In the genomic region with DNA sequence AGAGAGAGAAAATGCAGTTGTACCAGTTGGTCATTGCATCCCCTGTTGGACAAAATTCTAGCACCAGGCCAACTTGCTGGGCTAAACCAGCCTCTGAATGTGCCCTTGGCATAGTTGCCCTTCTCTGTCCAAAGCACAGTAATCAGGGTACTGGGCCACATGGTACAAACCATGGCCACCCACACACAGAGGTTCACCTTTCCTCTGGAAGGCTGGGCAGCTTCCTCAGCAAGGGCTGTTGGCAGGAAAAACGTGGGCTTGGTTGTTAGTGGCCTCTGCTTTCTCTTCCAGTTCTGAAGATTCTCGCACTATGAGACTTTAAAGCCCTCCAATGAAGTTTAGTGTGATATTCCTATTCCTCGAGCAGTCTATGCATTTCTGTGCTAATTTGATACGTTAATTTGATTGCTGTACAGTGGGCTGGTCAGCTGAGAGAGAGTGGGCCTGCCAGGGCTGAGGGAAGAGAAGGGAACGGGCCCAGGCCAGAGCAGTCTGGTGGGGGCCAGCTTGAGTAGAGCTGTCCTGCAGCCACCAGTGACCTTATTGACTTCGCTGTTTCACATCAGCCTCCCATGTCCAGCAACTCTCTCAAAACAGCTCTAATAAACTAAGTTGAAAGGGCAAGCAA, we compare ENCODE assay signal across 11 cellular contexts. TPM values are rescaled to one million over a fixed set of nuclear protein-coding genes. Genes with fewer than 3 reads are reported as not detected.
DNase-seq lines count a peak whose midpoint lies in the region; ATAC-seq and TF ChIP-seq lines count a peak whose summit lies in the region.
"Had no signal": no experiment of that assay in that cellular context is flagged by ENCODE, and none has a peak within 500 bp of the region (broad histone marks: within the 10 kb centered on the region; RNA-seq: fewer than 3 reads in every experiment).

No MANE protein-coding gene starts in this region.

- WGBS in spleen, 5 donors: 63 to 78% (median 73%) methylated on average over 6 of the region's 6 CpGs

- H3K9me3 ChIP-seq in spleen: no peaks in the 10 kb centered on the region

- H3K27ac ChIP-seq in spleen: peak overlapping the region in 7 of 8 donors; percentile 42 to 80 (median 73)

- peaks cover 42% of the 10 kb centered on the region for H3K4me1 Mint-ChIP-seq in dendritic cell treated with granulocyte-macrophage colony-stimulating factor and Interleukin-4, amounts not matched to agents 40 ng/mL and 50 ng/mL, for 4 days (ENCODE audit: low read depth)
- H3K4me1 Mint-ChIP-seq in type B pancreatic cell (ENCODE audit: unreplicated experiment): peaks cover 10% of the 10 kb centered on the region
- H3K4me1 Mint-ChIP-seq in activated T-cell treated with anti-CD3 and anti-CD28 coated beads, Interleukin-2, amount 50 U/mL, for 4 hours (ENCODE audit: low read depth): peaks cover 4% of the 10 kb centered on the region

- DNase-seq in LNCaP clone FGC (ENCODE audit: low read depth): no peak
- DNase-seq in medulla oblongata (ENCODE audit: extremely low spot score): peak; percentile 51
- DNase-seq in spleen: no peak
- DNase-seq in type B pancreatic cell (ENCODE audit: extremely low spot score, unreplicated experiment): no peak
- no peak for DNase-seq in activated T-cell treated with anti-CD3 and anti-CD28 coated beads, Interleukin-2, amount 50 U/mL, for 4 hours
- no peak for DNase-seq in NCI-H69 (lab: John Stamatoyannopoulos, UW)
- DNase-seq: CD4-positive, alpha-beta memory T cell; KBM-7 had no signal

- ATAC-seq in activated T-cell treated with anti-CD3 and anti-CD28 coated beads, Interleukin-2, amount 50 U/mL, for 4 hours: no peak
- ATAC-seq in GM21737 (IDR thresholded peaks at IDR 0.05; ENCODE audit: unreplicated experiment): no peak

- H3K4me3 ChIP-seq in LNCaP clone FGC (ENCODE audit: low read depth, low read length) (peak overlapping the region; percentile 59), spleen (peak overlapping the region; percentile 16 to 65 (median 26))
- H3K4me3 ChIP-seq: GM12878 had no signal

- no peaks in the 10 kb centered on the region for H3K27me3 ChIP-seq in spleen (replicated peaks in 1 of 7)

- TF ChIP-seq CTCF in LNCaP clone FGC (IDR thresholded peaks at IDR 0.05; ENCODE audit: control insufficient read depth, extremely low read depth, insufficient read depth) (no peak), spleen (IDR thresholded peaks at IDR 0.05 in 8 of 11, conservative IDR thresholded peaks at IDR 0.05 in 3 of 11) (no peak), type B pancreatic cell (conservative IDR thresholded peaks at IDR 0.05) (no peak)

- no peaks in the 10 kb centered on the region for H3K27me3 Mint-ChIP-seq in dendritic cell treated with granulocyte-macrophage colony-stimulating factor and Interleukin-4, amounts not matched to agents 40 ng/mL and 50 ng/mL, for 4 days
- H3K27me3 Mint-ChIP-seq in type B pancreatic cell: no peaks in the 10 kb centered on the region
- peaks cover 12% of the 10 kb centered on the region for H3K27me3 Mint-ChIP-seq in activated T-cell treated with anti-CD3 and anti-CD28 coated beads, Interleukin-2, amount 50 U/mL, for 4 hours (ENCODE audit: low read depth)

- no peaks in the 10 kb centered on the region for H3K9me3 Mint-ChIP-seq in dendritic cell treated with granulocyte-macrophage colony-stimulating factor and Interleukin-4, amounts not matched to agents 40 ng/mL and 50 ng/mL, for 4 days
- no peaks in the 10 kb centered on the region for H3K9me3 Mint-ChIP-seq in type B pancreatic cell
- H3K9me3 Mint-ChIP-seq in activated T-cell treated with anti-CD3 and anti-CD28 coated beads, Interleukin-2, amount 50 U/mL, for 4 hours: no peaks in the 10 kb centered on the region
- H3K9me3 Mint-ChIP-seq: CD4-positive, alpha-beta memory T cell had no signal

- H3K36me3 Mint-ChIP-seq in dendritic cell treated with granulocyte-macrophage colony-stimulating factor and Interleukin-4, amounts not matched to agents 40 ng/mL and 50 ng/mL, for 4 days (ENCODE audit: low read depth): no peaks in the 10 kb centered on the region
- no peaks in the 10 kb centered on the region for H3K36me3 Mint-ChIP-seq in type B pancreatic cell
- H3K36me3 Mint-ChIP-seq in activated T-cell treated with anti-CD3 and anti-CD28 coated beads, Interleukin-2, amount 50 U/mL, for 4 hours (ENCODE audit: insufficient read depth): no peaks in the 10 kb centered on the region
- H3K36me3 Mint-ChIP-seq: CD4-positive, alpha-beta memory T cell had no signal

- TF ChIP-seq POLR2A in spleen (IDR thresholded peaks at IDR 0.05): no peak

- peak overlapping the region; percentile 85 for H3K27ac Mint-ChIP-seq in dendritic cell treated with granulocyte-macrophage colony-stimulating factor and Interleukin-4, amounts not matched to agents 40 ng/mL and 50 ng/mL, for 4 days
- H3K27ac Mint-ChIP-seq in type B pancreatic cell: no peak overlapping the region
- H3K27ac Mint-ChIP-seq: CD4-positive, alpha-beta memory T cell had no signal

- peak overlapping the region; percentile 74 for H3K4me3 Mint-ChIP-seq in dendritic cell treated with granulocyte-macrophage colony-stimulating factor and Interleukin-4, amounts not matched to agents 40 ng/mL and 50 ng/mL, for 4 days
- no peak overlapping the region for H3K4me3 Mint-ChIP-seq in type B pancreatic cell
- H3K4me3 Mint-ChIP-seq in activated T-cell treated with anti-CD3 and anti-CD28 coated beads, Interleukin-2, amount 50 U/mL, for 4 hours: no peak overlapping the region

- peaks cover 0 to 14% (median 4%) of the 10 kb centered on the region in 6 donors for H3K4me1 ChIP-seq in spleen

- intact Hi-C loops in dendritic cell treated with granulocyte-macrophage colony-stimulating factor and Interleukin-4, amounts not matched to agents 40 ng/mL and 50 ng/mL, for 4 days (cut with micrococcal nuclease): no loop called here
- intact Hi-C loops in spleen (cut with DNase I; ENCODE audit: low total_unique reads): no loop called here

- no peaks in the 10 kb centered on the region for H3K36me3 ChIP-seq in spleen

RNA-seq across cellular contexts. Expression of a gene that starts 0.6 kb away (rescaled TPM):
- total RNA-seq in spleen (1 to 10 TPM; 1.1 to 4.1 (median 1.8) TPM), type B pancreatic cell (ENCODE audit: low replicate concordance) (not detected in 2 replicates)
- 1 to 10 TPM in 2 of 3 donors, under 1 TPM in 1; 0.68 to 1.5 (median 1.1) TPM for polyA plus RNA-seq in spleen
- total RNA-seq in activated T-cell treated with anti-CD3 and anti-CD28 coated beads, Interleukin-2, amount 50 U/mL, for 4 hours: not detected
- total RNA-seq: CD4-positive, alpha-beta memory T cell had no signal
- polyA plus RNA-seq: CD4-positive, alpha-beta memory T cell had no signal

RNA-seq across cellular contexts. Expression of a gene that starts 56.6 kb away (rescaled TPM):
- total RNA-seq in spleen: 1 to 10 TPM in 2 of 7 donors, under 1 TPM in 3, not detected in 2; 0.67 to 1.2 (median 0.98) TPM
- not detected for polyA plus RNA-seq in spleen
- total RNA-seq in type B pancreatic cell (ENCODE audit: low replicate concordance): 2.0 and 10.0 TPM in 2 replicates
- total RNA-seq in activated T-cell treated with anti-CD3 and anti-CD28 coated beads, Interleukin-2, amount 50 U/mL, for 4 hours: not detected
- total RNA-seq: GM12878 had no signal
